Comparison of ENCODE assay signal across 8 cellular contexts in the genomic region with DNA sequence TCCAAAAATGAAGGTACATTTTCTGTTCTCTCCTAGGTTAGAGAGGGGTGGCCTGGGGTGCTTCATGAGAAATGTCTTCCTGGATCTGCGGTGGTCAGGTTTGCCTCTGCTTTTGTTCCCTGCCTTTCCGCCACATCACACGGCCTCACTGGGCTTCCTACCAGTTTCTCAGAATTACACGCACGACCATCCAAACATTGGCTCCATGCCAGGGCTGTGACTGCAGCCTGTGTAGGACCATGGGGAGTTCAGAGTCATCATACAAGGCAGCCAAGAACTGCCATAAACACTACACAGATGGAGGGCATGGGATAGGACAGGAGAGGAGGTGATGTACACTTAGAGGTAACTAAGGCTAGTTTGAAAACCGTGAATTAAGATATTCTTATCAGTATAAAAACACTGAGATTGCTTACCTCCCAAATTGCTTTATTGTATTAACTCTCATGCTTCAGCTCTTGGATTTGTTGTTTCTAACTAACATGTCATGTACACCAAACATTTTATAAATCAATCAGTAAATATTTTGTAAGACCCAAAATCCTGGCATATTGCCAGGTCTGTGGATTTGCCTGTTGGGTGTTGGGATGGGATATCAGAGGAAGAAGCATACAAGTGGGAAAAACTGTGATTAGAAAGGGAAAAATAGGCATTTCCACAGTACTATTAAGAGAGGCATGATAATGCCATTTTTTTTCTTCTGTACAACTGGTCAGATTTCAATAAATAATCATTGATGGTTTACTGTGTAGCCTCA. TPM values are rescaled to one million over a fixed set of nuclear protein-coding genes. Genes with fewer than 3 reads are reported as not detected.
DNase-seq lines count a peak whose midpoint lies in the region; ATAC-seq and TF ChIP-seq lines count a peak whose summit lies in the region.

No MANE protein-coding gene starts in this region.

- in situ Hi-C loops in transverse colon (cut with MboI; ENCODE audit: low pct_ligation_motif_present in 1 of 4, low pct_unique_long_range_greater_than_20kb in 1 of 4, low sequenced_read_pairs in 3 of 4), result loop anchor here in 2 of 4 donors (10.0 to 25.0 kb wide), 2 partner anchors 312 to 319 kb away; no protein-coding TSS in a partner anchor

- TF ChIP-seq EP300 in transverse colon (IDR thresholded peaks at IDR 0.05; ENCODE audit: low read depth), result no peak

- ATAC-seq in GM23338, result no peak

- no peak overlapping the region for H3K4me3 ChIP-seq in transverse colon
- H3K4me3 ChIP-seq in uterus, result no peak overlapping the region
- H3K4me3 ChIP-seq in GM23338, result no peak overlapping the region

- H3K27ac ChIP-seq in H9 (ENCODE audit: insufficient read length, low read depth, low read length) (no peak overlapping the region), transverse colon (peak overlapping the region in 1 of 4 donors; percentile 39), uterus (no peak overlapping the region), GM23338 (ENCODE audit: low read depth) (no peak overlapping the region)

- TF ChIP-seq POLR2A in erythroblast (IDR thresholded peaks at IDR 0.05; ENCODE audit: low read length) (no peak), transverse colon (IDR thresholded peaks at IDR 0.05) (no peak), uterus (IDR thresholded peaks at IDR 0.05) (no peak)

- H3K27me3 Mint-ChIP-seq in H9 (ENCODE audit: low read depth) (no peaks in the 10 kb centered on the region), GM23338 (ENCODE audit: insufficient read depth, low read depth, poor library complexity) (peaks cover 3% of the 10 kb centered on the region)

- H3K27me3 ChIP-seq in H9 (ENCODE audit: insufficient read depth, low read length) (no peaks in the 10 kb centered on the region), transverse colon (no peaks in the 10 kb centered on the region), uterus (no peaks in the 10 kb centered on the region), GM23338 (ENCODE audit: insufficient read depth) (no peaks in the 10 kb centered on the region)

- no peaks in the 10 kb centered on the region for H3F3A ChIP-seq in GM23338 (replicated peaks; ENCODE audit: low read depth)

- no peak overlapping the region for H4K91ac ChIP-seq in H9 (ENCODE audit: insufficient read length, low read depth, low read length)

- WGBS in H9 (ENCODE audit: extremely low coverage, insufficient read length, low lambda C conversion rate), result no CpG with 5 or more reads among the region's 6 CpGs
- WGBS in transverse colon (ENCODE audit: low coverage in 1 of 2), 2 donors, result 43 to 71% methylated on average over 3 to 6 of the region's 6 CpGs

- no peak overlapping the region for H3K14ac ChIP-seq in H9 (ENCODE audit: insufficient read depth, low read length)

- H2BK120ac ChIP-seq in H9 (ENCODE audit: low read depth, low read length, poor library complexity, severe bottlenecking), result no peak overlapping the region

- H3K9me2 ChIP-seq in GM23338 (ENCODE audit: insufficient read depth), result no peaks in the 10 kb centered on the region

- H3K56ac ChIP-seq in H9 (ENCODE audit: insufficient read length, low read depth, low read length), result no peak overlapping the region

- no peak overlapping the region for H4K5ac ChIP-seq in H9 (ENCODE audit: insufficient read length, low read depth, low read length)

- no peak for TF ChIP-seq CTCF in H9 (conservative IDR thresholded peaks at IDR 0.05)
- TF ChIP-seq CTCF in transverse colon (IDR thresholded peaks at IDR 0.05), result no peak
- no peak for TF ChIP-seq CTCF in uterus (IDR thresholded peaks at IDR 0.05)
- TF ChIP-seq CTCF in GM23338 (conservative IDR thresholded peaks at IDR 0.05; ENCODE audit: low read depth in 2 of 2), result no peak

- H3K79me1 ChIP-seq in H9 (ENCODE audit: insufficient read depth, low read depth, low read length, poor library complexity, severe bottlenecking), result no peaks in the 10 kb centered on the region

- no peak overlapping the region for H3T11ph ChIP-seq in H9 (ENCODE audit: low read length)

- peak overlapping the region; percentile 64 for H2BK12ac ChIP-seq in H9 (ENCODE audit: insufficient read length, low read depth, low read length)

- no peaks in the 10 kb centered on the region for H3K9me3 Mint-ChIP-seq in H9
- H3K9me3 Mint-ChIP-seq in GM23338, result no peaks in the 10 kb centered on the region

- no peaks in the 10 kb centered on the region for H4K20me1 ChIP-seq in H9 (ENCODE audit: control insufficient read depth, insufficient read depth, insufficient read length)
- H4K20me1 ChIP-seq in GM23338 (replicated peaks; ENCODE audit: insufficient read depth), result no peaks in the 10 kb centered on the region

- H3K9me3 ChIP-seq in H9 (ENCODE audit: control insufficient read depth, low read depth, low read length) (no peaks in the 10 kb centered on the region), transverse colon (no peaks in the 10 kb centered on the region), uterus (no peaks in the 10 kb centered on the region)

- no peak overlapping the region for H3K9ac ChIP-seq in H9 (ENCODE audit: extremely low read depth, insufficient read length, low read length)

- no peak for DNase-seq in H9
- peak; percentile 64 for DNase-seq in NCI-H82 (lab: John Stamatoyannopoulos, UW)
- DNase-seq in erythroblast (lab: John Stamatoyannopoulos, UW), result peak; percentile 31 to 48
- DNase-seq in posterior cingulate gyrus, result peak in 6 of 10 donors; percentile 36 to 86 (median 54)
- DNase-seq in transverse colon, result no peak
- no peak for DNase-seq in uterus
- no peak for DNase-seq in GM23338 (ENCODE audit: low spot score)
- no peak for DNase-seq in epidermal melanocyte (ENCODE audit: insufficient read length, low spot score)

- H3K4me3 Mint-ChIP-seq in H9 (no peak overlapping the region), GM23338 (no peak overlapping the region)

- H3K4me1 Mint-ChIP-seq in H9 (no peaks in the 10 kb centered on the region), GM23338 (peaks cover 3% of the 10 kb centered on the region; the same call in 1 of the 3 replicates)

- no peak overlapping the region for H2BK15ac ChIP-seq in H9 (ENCODE audit: low read depth, low read length)

- H2BK5ac ChIP-seq in H9 (ENCODE audit: insufficient read length, low read length), result no peak overlapping the region

- no peak overlapping the region for H2AK5ac ChIP-seq in H9 (ENCODE audit: insufficient read length, low read length)

- intact Hi-C loops in posterior cingulate gyrus (cut with DNase I) (no loop called here), transverse colon (cut with DNase I; ENCODE audit: low total_unique reads) (no loop called here), uterus (cut with DNase I; ENCODE audit: low total_unique reads) (no loop called here)

- no peak overlapping the region for H3K23ac ChIP-seq in H9 (ENCODE audit: insufficient read length, low read depth, low read length)

- H3K27ac Mint-ChIP-seq in H9 (no peak overlapping the region), GM23338 (no peak overlapping the region)

- H3K4me1 ChIP-seq in H9 (ENCODE audit: insufficient read depth, low read length), result no peaks in the 10 kb centered on the region
- peaks cover 0 to 5% (median 0%) of the 10 kb centered on the region in 4 donors for H3K4me1 ChIP-seq in transverse colon
- no peaks in the 10 kb centered on the region for H3K4me1 ChIP-seq in uterus
- H3K4me1 ChIP-seq in GM23338 (ENCODE audit: insufficient read depth), result no peaks in the 10 kb centered on the region

- H2AFZ ChIP-seq in H9 (ENCODE audit: low read length) (no peak overlapping the region), GM23338 (no peak overlapping the region)

- no peaks in the 10 kb centered on the region for H3K36me3 Mint-ChIP-seq in H9 (ENCODE audit: insufficient read depth in 1 of 3, low read depth in 3 of 3)
- no peaks in the 10 kb centered on the region for H3K36me3 Mint-ChIP-seq in GM23338 (ENCODE audit: low read depth)

- no peak overlapping the region for H3K4me2 ChIP-seq in H9 (ENCODE audit: insufficient read depth, insufficient read length, low read length)
- H3K4me2 ChIP-seq in GM23338, result no peak overlapping the region

- H3K36me3 ChIP-seq in transverse colon (no peaks in the 10 kb centered on the region), uterus (no peaks in the 10 kb centered on the region), GM23338 (ENCODE audit: insufficient read depth) (no peaks in the 10 kb centered on the region)

- H3K4ac ChIP-seq in H9 (ENCODE audit: low read depth, low read length), result no peak overlapping the region

- H2BK20ac ChIP-seq in H9 (ENCODE audit: low read depth, low read length, poor library complexity, severe bottlenecking), result no peak overlapping the region

- H3K18ac ChIP-seq in H9 (ENCODE audit: insufficient read length, low read depth, low read length), result no peak overlapping the region

- H4K8ac ChIP-seq in H9 (replicated peaks; ENCODE audit: insufficient read length, low read depth, low read length), result no peak overlapping the region

- no peaks in the 10 kb centered on the region for H3K23me2 ChIP-seq in H9 (ENCODE audit: insufficient read length, low read depth, low read length, poor library complexity, severe bottlenecking)

- H3K79me2 ChIP-seq in H9 (ENCODE audit: insufficient read depth, low read length) (no peaks in the 10 kb centered on the region), GM23338 (replicated peaks; ENCODE audit: insufficient read depth) (no peaks in the 10 kb centered on the region)

TF ChIP-seq in GM23338, 12 proteins besides CTCF, POLR2A, EP300 and RAD21 (continues in another document):
- no peak for TF ChIP-seq POLR2AphosphoS5 (IDR thresholded peaks at IDR 0.05; ENCODE audit: low read depth)
- TF ChIP-seq NANOG (IDR thresholded peaks at IDR 0.05; ENCODE audit: borderline replicate concordance), result no peak
- TF ChIP-seq STAT1 (IDR thresholded peaks at IDR 0.05; ENCODE audit: unreplicated experiment), result no peak
- TF ChIP-seq CREB1 (CRISPR knock-in tag; IDR thresholded peaks at IDR 0.05; ENCODE audit: low read depth), result no peak
- no peak for TF ChIP-seq ZNF331 (CRISPR knock-in tag; IDR thresholded peaks at IDR 0.05; ENCODE audit: low read depth)
- no peak for TF ChIP-seq ZNF114 (CRISPR knock-in tag; IDR thresholded peaks at IDR 0.05)
- TF ChIP-seq EZH2 (IDR thresholded peaks at IDR 0.05; ENCODE audit: low read depth, unreplicated experiment), result no peak
- no peak for TF ChIP-seq ETS1 (IDR thresholded peaks at IDR 0.05)
- TF ChIP-seq EZH2phosphoT487 (IDR thresholded peaks at IDR 0.05; ENCODE audit: unreplicated experiment), result no peak

RNA-seq across cellular contexts. Expression of gene CDADC1, which starts 45.2 kb away (rescaled TPM):
- total RNA-seq in H9 (2021) (3.9 and 4.9 TPM in 2 replicates), transverse colon (1 to 10 TPM in 3 of 4 donors, under 1 TPM in 1; 0.75 to 7.9 (median 3.9) TPM), uterus (10 to 100 TPM in 2 of 4 donors, 1 to 10 TPM in 2; 1.8 to 76.5 (median 10.9) TPM)
- total RNA-seq in GM23338 (2014; rRNA removed; shearing (Covaris generic)), result 1.3 and 3.1 TPM in 2 replicates
- 8.4 and 9.3 TPM in 2 replicates for polyA plus RNA-seq in GM23338 (2016; fragmentation: Nextera tagmentation; extraction: Ambion mirVana)

Comparison
In these comparisons a context has a peak if more than half of its experiments do, and no peak if none do; other contexts are left out.
1. DNase-seq: peak in NCI-H82 (single experiment), erythroblast (2 of 2) and posterior cingulate gyrus (6 of 10); none in H9 (single experiment), transverse colon (single experiment), uterus (0 of 2), GM23338 (single experiment) and epidermal melanocyte (single experiment).